In genomic region chr7:107150375-107151073, GRCh38 we compare ENCODE assay signal across 8 cellular contexts. TPM values are rescaled to one million over a fixed set of nuclear protein-coding genes. Genes with fewer than 3 reads are reported as not detected.
DNase-seq lines count a peak whose midpoint lies in the region; ATAC-seq and FAIRE-seq lines count a peak whose summit lies in the region.

No MANE protein-coding gene starts in this region.

- ATAC-seq in GM21529 (IDR thresholded peaks at IDR 0.05; ENCODE audit: unreplicated experiment), result no peak

- peak; percentile 89 for FAIRE-seq in colon (lab: Jason Lieb, UNC)

- DNase-seq in NOMO-1 treated with DMSO at 0.1 percent for 48 hours (lab: John Stamatoyannopoulos, UW; ENCODE audit: unreplicated experiment), result peak; percentile 34
- DNase-seq in NOMO-1 treated with dmso at 0.1 percent for 144 hours (lab: John Stamatoyannopoulos, UW; ENCODE audit: unreplicated experiment), result no peak
- peak; percentile 13 for DNase-seq in NCI-H2196 treated with DMSO at 0.1 percent for 48 hours (lab: John Stamatoyannopoulos, UW; ENCODE audit: unreplicated experiment)
- peak; percentile 59 to 63 for DNase-seq in activated CD4-positive, alpha-beta T cell treated with anti-CD3 and anti-CD28 coated beads for 24 hours (ENCODE audit: low read depth in 2 of 2)
- peak; percentile 81 to 90 for DNase-seq in lung microvascular endothelial cell (ENCODE audit: low read depth in 2 of 2)
- peak; percentile 13 to 46 for DNase-seq in stimulated activated CD8-positive, alpha-beta memory T cell treated with anti-CD3 and anti-CD28 coated beads, Interleukin-15, amount 100 ng/mL, for 4 hours (ENCODE audit: low read depth in 2 of 2)

RNA-seq across cellular contexts. Expression of gene HBP1, which starts 18.3 kb away (rescaled TPM):
- total RNA-seq in lung microvascular endothelial cell, result 131 and 174 TPM in 2 replicates
